ENCODE assay signal across 12 cellular contexts in the genomic region with DNA sequence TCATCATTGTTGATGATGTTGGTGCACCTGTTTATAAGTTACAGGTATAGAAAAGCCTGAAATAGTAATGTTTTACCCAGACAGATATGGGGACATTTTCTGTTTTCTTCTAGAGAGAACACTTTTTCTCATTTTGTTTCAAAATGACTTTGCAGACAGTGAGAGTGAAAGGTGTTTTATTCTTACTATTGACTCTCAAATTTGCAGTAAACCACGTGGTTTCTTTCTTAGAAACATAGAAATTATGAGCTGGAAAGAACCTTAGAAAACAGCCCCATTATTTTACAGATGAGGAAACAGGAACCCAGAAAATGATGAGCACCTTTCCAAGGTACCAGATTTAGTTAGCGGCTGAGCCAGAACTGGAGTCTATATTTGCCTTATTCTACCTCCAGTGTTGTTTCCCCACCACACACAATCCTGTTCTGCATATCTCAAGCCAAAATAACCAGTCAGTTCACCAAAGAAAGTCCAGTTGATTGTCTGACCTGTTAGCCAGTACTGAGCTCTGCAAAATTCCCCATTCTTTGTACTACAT.
DNase-seq lines count a peak whose midpoint lies in the region; ATAC-seq and FAIRE-seq lines count a peak whose summit lies in the region.
"Had no signal": no experiment of that assay in that cellular context is flagged by ENCODE, and none has a peak within 500 bp of the region (broad histone marks: within the 10 kb centered on the region; RNA-seq: fewer than 3 reads in every experiment).

No MANE protein-coding gene starts in this region.

- DNase-seq in RCC 7860 (ENCODE audit: low spot score) (no peak), cerebellar cortex (ENCODE audit: low spot score) (no peak), Right ventricle myocardium inferior (ENCODE audit: missing footprints) (no peak), NCI-H2081 treated with DMSO at 0.1 percent for 48 hours (lab: John Stamatoyannopoulos, UW) (no peak)
- DNase-seq: left ventricle myocardium inferior, WERI-Rb-1 had no signal

- H3K27me3 Mint-ChIP-seq in IgD-negative memory B cell = no peaks in the 10 kb centered on the region
- H3K27me3 Mint-ChIP-seq: brain had no signal

- ATAC-seq in GM18499 (IDR thresholded peaks at IDR 0.05; ENCODE audit: insufficient read depth, unreplicated experiment) (peak; percentile 89), GM19372 (IDR thresholded peaks at IDR 0.05; ENCODE audit: low read depth, unreplicated experiment) (peak; percentile 80), HG02870 (IDR thresholded peaks at IDR 0.05; ENCODE audit: unreplicated experiment) (peak; percentile 88), Right ventricle myocardium inferior (no peak)
- ATAC-seq: GM23338 had no signal

- intact Hi-C loops in Right ventricle myocardium inferior (cut with DNase I) = no loop called here

- peaks cover 1% of the 10 kb centered on the region for H3K36me3 Mint-ChIP-seq in IgD-negative memory B cell
- H3K36me3 Mint-ChIP-seq: brain had no signal

- peaks cover 0 to 6% (median 2%) of the 10 kb centered on the region in 3 donors for H3K9me3 Mint-ChIP-seq in IgD-negative memory B cell

- H3K27ac Mint-ChIP-seq in IgD-negative memory B cell = peak overlapping the region in 2 of 3 donors; percentile 28 to 30
- H3K27ac Mint-ChIP-seq: brain, GM23338 had no signal

- H3K4me3 Mint-ChIP-seq in IgD-negative memory B cell = no peak overlapping the region
- H3K4me3 Mint-ChIP-seq: brain, GM23338 had no signal

- peaks cover 9 to 12% (median 10%) of the 10 kb centered on the region in 3 donors for H3K4me1 Mint-ChIP-seq in IgD-negative memory B cell
- H3K4me1 Mint-ChIP-seq: brain, GM23338 had no signal

- FAIRE-seq in RCC 7860 (lab: Jason Lieb, UNC) = no peak
